ENCODE assay signal across 10 cellular contexts in the genomic region with DNA sequence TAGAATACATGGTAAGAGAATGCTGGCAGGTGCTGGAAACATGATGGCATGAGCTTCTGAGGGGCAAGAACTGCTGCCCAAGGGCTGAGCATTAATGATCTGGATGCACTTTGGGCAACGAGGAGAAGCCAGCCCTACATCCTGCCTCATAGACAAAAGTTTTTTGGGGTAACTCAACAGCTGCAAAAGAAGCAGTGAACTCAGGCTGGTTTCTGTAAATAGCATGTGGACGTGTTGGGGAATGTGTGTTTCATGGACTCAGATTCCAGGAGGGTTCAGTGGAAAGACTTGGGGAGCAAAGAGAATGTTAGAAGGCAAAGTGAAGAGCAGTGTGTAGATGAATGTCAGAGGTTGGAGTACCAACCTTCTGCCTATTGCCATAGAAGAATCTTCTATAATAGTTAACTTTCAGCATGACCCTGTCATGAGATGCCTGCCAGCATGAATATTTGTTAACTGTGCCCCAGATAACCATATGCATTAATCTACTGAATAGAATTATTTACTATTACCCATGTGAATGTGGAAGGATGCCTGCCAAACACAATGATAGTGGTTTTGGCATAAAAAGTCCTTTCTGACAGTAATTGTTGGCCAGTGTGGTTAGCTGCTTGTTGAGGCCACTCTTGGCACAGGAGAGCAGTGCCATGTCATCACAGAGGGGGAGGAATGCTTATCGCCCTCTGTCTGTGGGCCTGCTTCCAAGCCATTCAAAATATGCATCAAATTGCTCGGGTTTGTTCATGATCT.
A peak's percentile ranks its signal among the peaks of the same experiment; 100 is the strongest.
DNase-seq lines count a peak whose midpoint lies in the region; TF ChIP-seq lines count a peak whose summit lies in the region.
"Had no signal": no experiment of that assay in that cellular context is flagged by ENCODE, and none has a peak within 500 bp of the region (broad histone marks: within the 10 kb centered on the region; RNA-seq: fewer than 3 reads in every experiment).

No MANE protein-coding gene starts in this region.

- H2AFZ ChIP-seq in parathyroid adenoma: no peak overlapping the region

- H3K27me3 Mint-ChIP-seq in Caco-2 (ENCODE audit: insufficient read depth, unreplicated experiment): no peaks in the 10 kb centered on the region

- no peaks in the 10 kb centered on the region for H3K4me1 Mint-ChIP-seq in Caco-2 (ENCODE audit: low read depth, unreplicated experiment)

- H3K36me3 Mint-ChIP-seq in Caco-2 (ENCODE audit: insufficient read depth, unreplicated experiment): no peaks in the 10 kb centered on the region

- POLR2A ChIA-PET in Caco-2 (lab: Charles Lee): no interaction called here

- no peak overlapping the region for H3K4me3 Mint-ChIP-seq in Caco-2 (ENCODE audit: unreplicated experiment)
- H3K4me3 Mint-ChIP-seq: nephron had no signal

- H3K27me3 ChIP-seq in parathyroid adenoma (ENCODE audit: control insufficient read depth, insufficient read depth, low read length) (no peaks in the 10 kb centered on the region), Caco-2 (replicated peaks; ENCODE audit: control insufficient read depth, insufficient read depth, low read length) (no peaks in the 10 kb centered on the region)

- CTCF ChIA-PET in Caco-2 (lab: Charles Lee): no interaction called here

- H3K9ac ChIP-seq in parathyroid adenoma: no peak overlapping the region

- H3K36me3 ChIP-seq in parathyroid adenoma (ENCODE audit: control insufficient read depth, insufficient read depth, low read length): no peaks in the 10 kb centered on the region
- no peaks in the 10 kb centered on the region; the same call in 1 of the 2 replicates for H3K36me3 ChIP-seq in Caco-2 (ENCODE audit: control insufficient read depth, insufficient read depth, low read length)

- no peaks in the 10 kb centered on the region for H3K9me3 ChIP-seq in parathyroid adenoma (ENCODE audit: control insufficient read depth, low read length)
- H3K9me3 ChIP-seq in Caco-2: no peaks in the 10 kb centered on the region

- H3K79me2 ChIP-seq in parathyroid adenoma: no peaks in the 10 kb centered on the region

- TF ChIP-seq CTCF in fibroblast of mammary gland (conservative IDR thresholded peaks at IDR 0.05; ENCODE audit: control insufficient read depth, insufficient read depth, low read depth, low read length) (peak; percentile 51), parathyroid adenoma (IDR thresholded peaks at IDR 0.05) (peak; percentile 29), Caco-2 (IDR thresholded peaks at IDR 0.05; ENCODE audit: insufficient read depth in 1 of 2, low read depth in 1 of 2, low read length in 1 of 2, severe bottlenecking in 1 of 2, unreplicated experiment in 1 of 2) (no peak)

- intact Hi-C loops in Caco-2 (cut with micrococcal nuclease; ENCODE audit: unreplicated experiment): no loop called here

- H3K4me1 ChIP-seq in parathyroid adenoma: peaks cover 6% of the 10 kb centered on the region
- peaks cover 12% of the 10 kb centered on the region for H3K4me1 ChIP-seq in Caco-2

- DNase-seq in EH (ENCODE audit: low read depth) (peak; percentile 94), RPMI7951 (ENCODE audit: low read depth) (peak; percentile 95), fibroblast of mammary gland (ENCODE audit: low read depth) (peak; percentile 93), HK-2 (ENCODE audit: unreplicated experiment) (no peak), NOMO-1 (lab: John Stamatoyannopoulos, UW; ENCODE audit: unreplicated experiment in 2 of 2) (no peak), NCI-H187 treated with DMSO at 0.1 percent for 48 hours (lab: John Stamatoyannopoulos, UW) (no peak), Caco-2 (no peak)
- DNase-seq: Kasumi-1 had no signal

- no peak overlapping the region for H3K27ac Mint-ChIP-seq in Caco-2 (ENCODE audit: unreplicated experiment)
- H3K27ac Mint-ChIP-seq: nephron had no signal

- no peak overlapping the region for H3K4me2 ChIP-seq in parathyroid adenoma (ENCODE audit: low read length)

- BruUV-seq in Caco-2 (replicated peaks; lab: Mats Ljungman, UMichigan): no TSS peak

- H3K4me3 ChIP-seq in fibroblast of mammary gland (ENCODE audit: control insufficient read depth, low read depth, low read length) (no peak overlapping the region), parathyroid adenoma (ENCODE audit: low read depth, low read length) (no peak overlapping the region), Caco-2 (ENCODE audit: low read depth, low read length) (no peak overlapping the region)

- no peak overlapping the region for H3K27ac ChIP-seq in parathyroid adenoma

- no peaks in the 10 kb centered on the region for H3K9me3 Mint-ChIP-seq in Caco-2 (ENCODE audit: unreplicated experiment)
- H3K9me3 Mint-ChIP-seq: nephron had no signal

Comparison
In these comparisons a context has a peak if more than half of its experiments do, and no peak if none do; other contexts are left out.
1. DNase-seq: peak in EH (single experiment), RPMI7951 (single experiment) and fibroblast of mammary gland (single experiment); none in HK-2 (single experiment), NOMO-1 (0 of 2), NCI-H187 treated with DMSO at 0.1 percent for 48 hours (single experiment) and Caco-2 (0 of 2).
2. CTCF ChIP-seq: peak in fibroblast of mammary gland (single experiment) and parathyroid adenoma (single experiment); none in Caco-2 (0 of 2).